In the genomic region with DNA sequence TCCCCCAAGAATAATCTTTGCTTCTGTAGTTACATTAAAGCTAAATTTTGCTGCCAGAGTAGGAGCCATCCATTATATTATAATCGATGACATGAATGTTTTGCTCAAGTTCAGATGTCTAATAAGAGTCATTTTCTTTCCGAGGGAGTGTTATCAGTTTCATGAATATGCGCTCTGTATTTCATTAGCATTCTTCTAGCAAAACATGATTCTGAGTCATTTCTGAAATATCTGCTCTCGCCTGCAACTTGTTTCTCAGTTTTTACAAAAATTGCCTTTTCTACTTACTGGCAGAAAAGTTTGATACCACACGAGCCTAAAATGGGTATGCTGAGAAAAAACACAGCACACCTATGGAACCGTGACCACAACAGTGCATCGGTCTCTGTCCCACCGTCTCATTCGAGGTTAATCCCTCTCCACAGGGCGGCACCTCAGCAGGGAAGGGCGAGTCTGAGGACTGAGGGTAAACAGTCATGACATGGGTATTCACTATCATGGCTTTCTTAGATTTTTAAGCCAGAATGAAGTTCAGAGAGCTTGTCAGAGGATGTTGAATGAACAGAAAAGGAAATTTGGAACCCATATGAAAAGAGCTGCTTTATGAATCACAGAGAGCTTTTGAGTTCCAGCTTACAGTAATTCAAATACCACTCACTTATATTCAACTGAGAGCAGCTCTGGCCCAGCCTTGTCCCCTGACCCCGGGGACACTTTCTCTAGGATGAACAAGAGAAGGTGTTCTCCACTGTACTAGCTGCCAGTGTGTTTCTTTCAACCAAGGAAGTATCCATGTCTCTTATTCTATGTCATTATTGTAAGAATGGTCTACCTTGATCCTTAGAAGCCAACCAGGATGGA, we compare ENCODE assay signal across 8 cellular contexts.
DNase-seq lines count a peak whose midpoint lies in the region; ATAC-seq and TF ChIP-seq lines count a peak whose summit lies in the region.
"Not testable (repeated sequence)": the region's sequence is repeated elsewhere in the genome, so short reads cannot be mapped to it uniquely, and the experiment has no call there.

No MANE protein-coding gene starts in this region.

- TF ChIP-seq CTCF in DND-41 (IDR thresholded peaks at IDR 0.05; ENCODE audit: borderline replicate concordance, extremely low read depth, low read length, poor library complexity, severe bottlenecking); OCI-LY3 (IDR thresholded peaks at IDR 0.05; ENCODE audit: low read depth, low read length): not testable (repeated sequence)

- H3K79me2 ChIP-seq in DND-41 (ENCODE audit: insufficient read depth, low read length); OCI-LY3 (ENCODE audit: low read length): not testable (repeated sequence)

- H3K27ac Mint-ChIP-seq in T-helper 2 cell treated with Interferon-gamma antibody and Interleukin-4, amounts not matched to agents 5 μg/mL and 100 μg/mL, for 36 hours: peak overlapping the region; percentile 98
- peak overlapping the region; percentile 86 for H3K27ac Mint-ChIP-seq in activated T-cell treated with anti-CD3 and anti-CD28 coated beads, Interleukin-2, amount 50 U/mL, for 24 hours
- H3K27ac Mint-ChIP-seq in activated naive CD8-positive, alpha-beta T cell treated with anti-CD3 and anti-CD28 coated beads, Interleukin-2, amount 10 ng/mL, durations not matched to agents 7 days and 5 days: peak overlapping the region; percentile 91
- peak overlapping the region in 1 of 2 donors; percentile 60 for H3K27ac Mint-ChIP-seq in natural killer cell treated with Interleukin-12 subunit alpha and Interleukin-12 subunit beta and Interleukin-15 and Interleukin-18, amount 100 ng/mL, for 72 hours
- H3K27ac Mint-ChIP-seq in stimulated activated naive CD8-positive, alpha-beta T cell treated with anti-CD3 and anti-CD28 coated beads, Interleukin-15, Interleukin-2, amounts not matched to agents 100 ng/mL and 50 ng/mL, for 24 hours: peak overlapping the region; percentile 65

- peak overlapping the region; percentile 66 for H3K4me3 Mint-ChIP-seq in T-helper 2 cell treated with Interferon-gamma antibody and Interleukin-4, amounts not matched to agents 5 μg/mL and 100 μg/mL, for 36 hours
- not testable (repeated sequence) for H3K4me3 Mint-ChIP-seq in activated T-cell treated with anti-CD3 and anti-CD28 coated beads, Interleukin-2, amount 50 U/mL, for 24 hours; stimulated activated naive CD8-positive, alpha-beta T cell treated with anti-CD3 and anti-CD28 coated beads, Interleukin-15, Interleukin-2, amounts not matched to agents 100 ng/mL and 50 ng/mL, for 24 hours
- H3K4me3 Mint-ChIP-seq in activated naive CD8-positive, alpha-beta T cell treated with anti-CD3 and anti-CD28 coated beads, Interleukin-2, amount 10 ng/mL, durations not matched to agents 7 days and 5 days: peak overlapping the region; percentile 50
- peak overlapping the region; percentile 60 for H3K4me3 Mint-ChIP-seq in natural killer cell treated with Interleukin-12 subunit alpha and Interleukin-12 subunit beta and Interleukin-15 and Interleukin-18, amount 100 ng/mL, for 72 hours

- H3K4me2 ChIP-seq in DND-41 (ENCODE audit: insufficient read depth, low read length): not testable (repeated sequence)
- H3K4me2 ChIP-seq in OCI-LY3 (ENCODE audit: low read length): peak overlapping the region; percentile 43

- peaks cover 28% of the 10 kb centered on the region for H3K4me1 Mint-ChIP-seq in T-helper 2 cell treated with Interferon-gamma antibody and Interleukin-4, amounts not matched to agents 5 μg/mL and 100 μg/mL, for 36 hours (ENCODE audit: low read depth)
- peaks cover 20% of the 10 kb centered on the region for H3K4me1 Mint-ChIP-seq in activated T-cell treated with anti-CD3 and anti-CD28 coated beads, Interleukin-2, amount 50 U/mL, for 24 hours (ENCODE audit: low read depth)
- peaks cover 18% of the 10 kb centered on the region for H3K4me1 Mint-ChIP-seq in activated naive CD8-positive, alpha-beta T cell treated with anti-CD3 and anti-CD28 coated beads, Interleukin-2, amount 10 ng/mL, durations not matched to agents 7 days and 5 days
- H3K4me1 Mint-ChIP-seq in natural killer cell treated with Interleukin-12 subunit alpha and Interleukin-12 subunit beta and Interleukin-15 and Interleukin-18, amount 100 ng/mL, for 72 hours (ENCODE audit: low read depth in 2 of 2): peaks cover 8 to 11% of the 10 kb centered on the region in 2 donors
- peaks cover 22% of the 10 kb centered on the region for H3K4me1 Mint-ChIP-seq in stimulated activated naive CD8-positive, alpha-beta T cell treated with anti-CD3 and anti-CD28 coated beads, Interleukin-15, Interleukin-2, amounts not matched to agents 100 ng/mL and 50 ng/mL, for 24 hours (ENCODE audit: low read depth)

- DNase-seq in DND-41; T-helper 2 cell treated with Interferon-gamma antibody and Interleukin-4, amounts not matched to agents 5 μg/mL and 100 μg/mL, for 36 hours (ENCODE audit: low spot score); activated T-cell treated with anti-CD3 and anti-CD28 coated beads, Interleukin-2, amount 50 U/mL, for 24 hours; activated naive CD8-positive, alpha-beta T cell treated with anti-CD3 and anti-CD28 coated beads, Interleukin-2, amount 10 ng/mL, durations not matched to agents 7 days and 5 days; natural killer cell treated with Interleukin-12 subunit alpha and Interleukin-12 subunit beta and Interleukin-15 and Interleukin-18, amount 100 ng/mL, for 72 hours (ENCODE audit: low spot score): not testable (repeated sequence)

- POLR2A ChIA-PET in activated naive CD8-positive, alpha-beta T cell treated with anti-CD3 and anti-CD28 coated beads, Interleukin-2, amount 10 ng/mL, durations not matched to agents 7 days and 5 days (lab: Charles Lee): not testable (repeated sequence)

- H3K9me3 Mint-ChIP-seq in T-helper 2 cell treated with Interferon-gamma antibody and Interleukin-4, amounts not matched to agents 5 μg/mL and 100 μg/mL, for 36 hours; activated T-cell treated with anti-CD3 and anti-CD28 coated beads, Interleukin-2, amount 50 U/mL, for 24 hours; activated naive CD8-positive, alpha-beta T cell treated with anti-CD3 and anti-CD28 coated beads, Interleukin-2, amount 10 ng/mL, durations not matched to agents 7 days and 5 days; natural killer cell treated with Interleukin-12 subunit alpha and Interleukin-12 subunit beta and Interleukin-15 and Interleukin-18, amount 100 ng/mL, for 72 hours; stimulated activated naive CD8-positive, alpha-beta T cell treated with anti-CD3 and anti-CD28 coated beads, Interleukin-15, Interleukin-2, amounts not matched to agents 100 ng/mL and 50 ng/mL, for 24 hours: not testable (repeated sequence)

- H4K20me1 ChIP-seq in DND-41 (ENCODE audit: insufficient read depth, low read length); OCI-LY3 (ENCODE audit: insufficient read depth, low read length): not testable (repeated sequence)

- not testable (repeated sequence) for H2AFZ ChIP-seq in DND-41 (ENCODE audit: low read depth, low read length); OCI-LY3 (ENCODE audit: low read depth, low read length)

- not testable (repeated sequence) for H3K27me3 ChIP-seq in DND-41 (ENCODE audit: insufficient read depth, low read length, poor library complexity); OCI-LY3 (ENCODE audit: low read depth, low read length)

- not testable (repeated sequence) for H3K4me1 ChIP-seq in DND-41 (ENCODE audit: insufficient read depth, low read length)
- peaks cover 79% of the 10 kb centered on the region for H3K4me1 ChIP-seq in OCI-LY3 (ENCODE audit: low read length)

- not testable (repeated sequence) for H3K36me3 ChIP-seq in DND-41 (ENCODE audit: insufficient read depth, low read length); OCI-LY3 (replicated peaks; ENCODE audit: low read depth, low read length)

- H3K4me3 ChIP-seq in DND-41 (ENCODE audit: low read depth in 1 of 2, low read length in 2 of 2); OCI-LY3 (ENCODE audit: low read length): not testable (repeated sequence)

- H3K9me3 ChIP-seq in DND-41 (ENCODE audit: insufficient read depth, low read length, severe bottlenecking); OCI-LY3 (ENCODE audit: insufficient read depth, low read length): not testable (repeated sequence)

- not testable (repeated sequence) for H3K27ac ChIP-seq in DND-41 (ENCODE audit: low read length)
- H3K27ac ChIP-seq in OCI-LY3 (ENCODE audit: low read length): peak overlapping the region; percentile 96

- H3K36me3 Mint-ChIP-seq in T-helper 2 cell treated with Interferon-gamma antibody and Interleukin-4, amounts not matched to agents 5 μg/mL and 100 μg/mL, for 36 hours (ENCODE audit: low read depth); activated T-cell treated with anti-CD3 and anti-CD28 coated beads, Interleukin-2, amount 50 U/mL, for 24 hours (ENCODE audit: low read depth); activated naive CD8-positive, alpha-beta T cell treated with anti-CD3 and anti-CD28 coated beads, Interleukin-2, amount 10 ng/mL, durations not matched to agents 7 days and 5 days; natural killer cell treated with Interleukin-12 subunit alpha and Interleukin-12 subunit beta and Interleukin-15 and Interleukin-18, amount 100 ng/mL, for 72 hours; stimulated activated naive CD8-positive, alpha-beta T cell treated with anti-CD3 and anti-CD28 coated beads, Interleukin-15, Interleukin-2, amounts not matched to agents 100 ng/mL and 50 ng/mL, for 24 hours (ENCODE audit: low read depth): not testable (repeated sequence)

- ATAC-seq in DND-41 (ENCODE audit: insufficient read depth, low read depth): peak; percentile 48; the same call in 1 of the 3 replicates
- ATAC-seq in activated naive CD8-positive, alpha-beta T cell treated with anti-CD3 and anti-CD28 coated beads, Interleukin-2, amount 10 ng/mL, durations not matched to agents 7 days and 5 days (ENCODE audit: low read depth): peak; percentile 57
- peak; percentile 85 for ATAC-seq in esophagus mucosa
- ATAC-seq in natural killer cell treated with Interleukin-12 subunit alpha and Interleukin-12 subunit beta and Interleukin-15 and Interleukin-18, amount 100 ng/mL, for 72 hours: peak; percentile 56 to 63

- not testable (repeated sequence) for H3K9ac ChIP-seq in DND-41 (ENCODE audit: low read depth, low read length)
- H3K9ac ChIP-seq in OCI-LY3 (ENCODE audit: low read length): peak overlapping the region; percentile 90

- not testable (repeated sequence) for H3K27me3 Mint-ChIP-seq in T-helper 2 cell treated with Interferon-gamma antibody and Interleukin-4, amounts not matched to agents 5 μg/mL and 100 μg/mL, for 36 hours (ENCODE audit: low read depth); activated T-cell treated with anti-CD3 and anti-CD28 coated beads, Interleukin-2, amount 50 U/mL, for 24 hours; activated naive CD8-positive, alpha-beta T cell treated with anti-CD3 and anti-CD28 coated beads, Interleukin-2, amount 10 ng/mL, durations not matched to agents 7 days and 5 days; natural killer cell treated with Interleukin-12 subunit alpha and Interleukin-12 subunit beta and Interleukin-15 and Interleukin-18, amount 100 ng/mL, for 72 hours; stimulated activated naive CD8-positive, alpha-beta T cell treated with anti-CD3 and anti-CD28 coated beads, Interleukin-15, Interleukin-2, amounts not matched to agents 100 ng/mL and 50 ng/mL, for 24 hours
